Comparison of ENCODE assay signal across 8 cellular contexts in genomic region chr9:127853312-127854168, GRCh38. TPM values are rescaled to one million over a fixed set of nuclear protein-coding genes. Genes with fewer than 3 reads are reported as not detected.
DNase-seq lines count a peak whose midpoint lies in the region; ATAC-seq and TF ChIP-seq lines count a peak whose summit lies in the region.

No MANE protein-coding gene starts in this region.

- H3K4me1 ChIP-seq in Panc1 (ENCODE audit: control insufficient read depth, insufficient read depth, low read length) = peaks cover 5% of the 10 kb centered on the region; the same call in 1 of the 2 replicates
- peaks cover 18% of the 10 kb centered on the region for H3K4me1 ChIP-seq in effector memory CD4-positive, alpha-beta T cell (ENCODE audit: control insufficient read depth, insufficient read depth, low read length, poor library complexity, severe bottlenecking)
- peaks cover 7 to 28% of the 10 kb centered on the region in 2 donors for H3K4me1 ChIP-seq in naive thymus-derived CD4-positive, alpha-beta T cell (ENCODE audit: control insufficient read depth in 2 of 2, insufficient read depth in 2 of 2, low read length in 2 of 2)

- peak overlapping the region; percentile 84 to 91 (median 90) for H3K4me3 Mint-ChIP-seq in naive thymus-derived CD4-positive, alpha-beta T cell

- POLR2A ChIA-PET in Panc1 (lab: Charles Lee) = no interaction called here
- POLR2A ChIA-PET in naive thymus-derived CD4-positive, alpha-beta T cell (lab: Charles Lee) = interaction anchor here (0.6 to 3.1 kb wide), 13 partner anchors 9 to 403 kb away, joined by 3 to 15 read pairs (median 3); partner anchors contain the start of genes CDK9, FPGS, NAIF1 and RPL12

- H3K27me3 Mint-ChIP-seq in naive thymus-derived CD4-positive, alpha-beta T cell = no peaks in the 10 kb centered on the region

- H3K27ac ChIP-seq in Panc1 (ENCODE audit: low read length) = peak overlapping the region; percentile 68
- H3K27ac ChIP-seq in effector memory CD4-positive, alpha-beta T cell (ENCODE audit: insufficient read depth, low read length, poor library complexity, severe bottlenecking) = peak overlapping the region; percentile 39
- peak overlapping the region; percentile 75 for H3K27ac ChIP-seq in naive thymus-derived CD4-positive, alpha-beta T cell (ENCODE audit: low read depth, low read length)

- ATAC-seq in Panc1 = peak; percentile 49
- ATAC-seq in naive thymus-derived CD4-positive, alpha-beta T cell = peak; percentile 39

- H3K27me3 ChIP-seq in Panc1 (ENCODE audit: control insufficient read depth, insufficient read depth, low read length) = no peaks in the 10 kb centered on the region
- no peaks in the 10 kb centered on the region for H3K27me3 ChIP-seq in effector memory CD4-positive, alpha-beta T cell (replicated peaks; ENCODE audit: control insufficient read depth, insufficient read depth, low read length, poor library complexity, severe bottlenecking)
- no peaks in the 10 kb centered on the region for H3K27me3 ChIP-seq in naive thymus-derived CD4-positive, alpha-beta T cell (ENCODE audit: control insufficient read depth in 2 of 2, insufficient read depth in 2 of 2, low read length in 2 of 2)

- CTCF ChIA-PET in Panc1 (lab: Charles Lee) = no interaction called here
- CTCF ChIA-PET in naive thymus-derived CD4-positive, alpha-beta T cell (lab: Charles Lee) = interaction anchor here (0.5 to 0.9 kb wide), 3 partner anchors 16 to 810 kb away, joined by 3 read pairs; partner anchors contain the start of gene TOR2A

- no peaks in the 10 kb centered on the region for H3K36me3 ChIP-seq in Panc1 (ENCODE audit: control insufficient read depth, insufficient read depth, low read length)
- no peaks in the 10 kb centered on the region for H3K36me3 ChIP-seq in effector memory CD4-positive, alpha-beta T cell (ENCODE audit: control insufficient read depth, insufficient read depth, low read length)
- H3K36me3 ChIP-seq in naive thymus-derived CD4-positive, alpha-beta T cell (ENCODE audit: control insufficient read depth in 2 of 3, insufficient read depth in 3 of 3, low read length in 3 of 3) = peaks cover 0 to 3% (median 0%) of the 10 kb centered on the region in 3 experiments

- intact Hi-C loops in Panc1 (cut with micrococcal nuclease; ENCODE audit: unreplicated experiment) = no loop called here
- intact Hi-C loops in naive thymus-derived CD4-positive, alpha-beta T cell (cut with micrococcal nuclease) = loop anchor here (1.0 to 5.0 kb wide), 2 partner anchors 12 to 51 kb away; partner anchors contain the start of gene FPGS (in 1 of the 2)

- peaks cover 16 to 25% (median 17%) of the 10 kb centered on the region in 5 donors for H3K36me3 Mint-ChIP-seq in naive thymus-derived CD4-positive, alpha-beta T cell

- DNase-seq in AG08395 (ENCODE audit: low spot score) (peak; percentile 44), Panc1 (ENCODE audit: low read depth, low spot score) (no peak), mesenteric fat pad (ENCODE audit: low spot score) (no peak), HPDE6-E6E7 (ENCODE audit: extremely low spot score) (no peak), GM13977 (ENCODE audit: low spot score) (no peak), NCI-H1930 (lab: John Stamatoyannopoulos, UW) (no peak)
- DNase-seq in effector memory CD4-positive, alpha-beta T cell = no peak
- DNase-seq in naive thymus-derived CD4-positive, alpha-beta T cell = no peak

- peak overlapping the region; percentile 45 to 56 for H3K4me3 ChIP-seq in Panc1 (ENCODE audit: low read depth in 2 of 2, low read length in 2 of 2)
- H3K4me3 ChIP-seq in effector memory CD4-positive, alpha-beta T cell (ENCODE audit: insufficient read depth, low read depth, low read length, poor library complexity, severe bottlenecking) = peak overlapping the region; percentile 46
- H3K4me3 ChIP-seq in naive thymus-derived CD4-positive, alpha-beta T cell (ENCODE audit: low read length) = peak overlapping the region; percentile 68

- no peak for TF ChIP-seq CTCF in Panc1 (IDR thresholded peaks at IDR 0.05)
- TF ChIP-seq CTCF in GM13977 (IDR thresholded peaks at IDR 0.05; ENCODE audit: extremely low read depth, insufficient read depth, missing control alignments) = no peak

- no TSS peak for BruUV-seq in Panc1 (replicated peaks; lab: Mats Ljungman, UMichigan)

- peak overlapping the region; percentile 81 to 94 (median 87) for H3K27ac Mint-ChIP-seq in naive thymus-derived CD4-positive, alpha-beta T cell

- peaks cover 7 to 24% (median 13%) of the 10 kb centered on the region in 11 donors for H3K9me3 Mint-ChIP-seq in naive thymus-derived CD4-positive, alpha-beta T cell

- in situ Hi-C loops in Panc1 (cut with HindIII; ENCODE audit: low pct_unique_long_range_greater_than_20kb, low sequenced_read_pairs) (no loop called here), GM13977 (cut with MboI; ENCODE audit: low pct_unique_long_range_greater_than_20kb, low sequenced_read_pairs, unreplicated experiment) (no loop called here)

- 0 out of 2 replicates have a peak, but pooled peaks cover 6% of the 10 kb centered on the region for H3K9me3 ChIP-seq in Panc1 (ENCODE audit: control insufficient read depth, insufficient read depth, low read depth, low read length)
- peaks cover 4% of the 10 kb centered on the region for H3K9me3 ChIP-seq in effector memory CD4-positive, alpha-beta T cell (ENCODE audit: control insufficient read depth, low read length)
- H3K9me3 ChIP-seq in naive thymus-derived CD4-positive, alpha-beta T cell (ENCODE audit: control insufficient read depth in 2 of 3, low read length in 3 of 3) = peaks cover 0 to 21% (median 0%) of the 10 kb centered on the region in 3 experiments

- peaks cover 13 to 42% (median 33%) of the 10 kb centered on the region in 7 donors for H3K4me1 Mint-ChIP-seq in naive thymus-derived CD4-positive, alpha-beta T cell

RNA-seq across cellular contexts. Expression of gene ENG, which starts 0.9 kb away (rescaled TPM):
- total RNA-seq in Panc1 (2021; ENCODE audit: unreplicated experiment) (25.1 TPM), mesenteric fat pad (243 TPM)
- 41.4 TPM for polyA plus RNA-seq in Panc1 (2012; ENCODE audit: insufficient read length)
- 10 to 100 TPM in 4 of 5 experiments, 1 to 10 TPM in 1; 6.2 to 25.8 (median 12.5) TPM for total RNA-seq in naive thymus-derived CD4-positive, alpha-beta T cell
- polyA plus RNA-seq in naive thymus-derived CD4-positive, alpha-beta T cell = 1 to 10 TPM; 4.5 to 6.4 TPM

RNA-seq across cellular contexts. Expression of gene AK1, which starts 23.9 kb away (rescaled TPM):
- total RNA-seq in Panc1 (2021; ENCODE audit: unreplicated experiment) = 62.1 TPM
- polyA plus RNA-seq in Panc1 (2012; ENCODE audit: insufficient read length) = 89.8 TPM
- 10 to 100 TPM; 33.2 to 64.9 (median 51.6) TPM for total RNA-seq in naive thymus-derived CD4-positive, alpha-beta T cell
- polyA plus RNA-seq in naive thymus-derived CD4-positive, alpha-beta T cell = under 1 TPM; 0.09 to 0.21 TPM
- total RNA-seq in mesenteric fat pad = 68.3 TPM

RNA-seq across cellular contexts. Expression of gene ST6GALNAC6, which starts 45.9 kb away (rescaled TPM):
- total RNA-seq in Panc1 (2021; ENCODE audit: unreplicated experiment) (50.2 TPM), mesenteric fat pad (109 TPM)
- polyA plus RNA-seq in Panc1 (2012; ENCODE audit: insufficient read length) = 98.1 TPM
- 100 to 1,000 TPM in 3 of 5 experiments, 10 to 100 TPM in 2; 63.0 to 125 (median 107) TPM for total RNA-seq in naive thymus-derived CD4-positive, alpha-beta T cell
- polyA plus RNA-seq in naive thymus-derived CD4-positive, alpha-beta T cell = 10 to 100 TPM; 28.3 to 34.5 TPM

RNA-seq across cellular contexts. Expression of gene FPGS, which starts 50.9 kb away (rescaled TPM):
- total RNA-seq in Panc1 (2021; ENCODE audit: unreplicated experiment) = 56.5 TPM
- polyA plus RNA-seq in Panc1 (2012; ENCODE audit: insufficient read length) = 62.7 TPM
- 100 to 1,000 TPM in 2 of 5 experiments, 10 to 100 TPM in 3; 90.4 to 123 (median 95.4) TPM for total RNA-seq in naive thymus-derived CD4-positive, alpha-beta T cell
- polyA plus RNA-seq in naive thymus-derived CD4-positive, alpha-beta T cell = 10 to 100 TPM; 37.3 to 51.4 TPM
- total RNA-seq in mesenteric fat pad = 108 TPM
